In genomic region chr6:150275489-150275888, GRCh38 we compare ENCODE assay signal across 34 cellular contexts.
"Had no signal": no experiment of that assay in that cellular context is flagged by ENCODE, and none has a peak within 500 bp of the region (broad histone marks: within the 10 kb centered on the region; RNA-seq: fewer than 3 reads in every experiment).

No MANE protein-coding gene starts in this region.

- DNase-seq: activated B cell treated with CpG ODN at 0.5 μM for 24 hours; activated CD4-positive, alpha-beta memory T cell treated with anti-CD3 and anti-CD28 coated beads for 36 hours; activated CD4-positive, alpha-beta T cell treated with anti-CD3 and anti-CD28 coated beads for 4 hours; activated CD4-positive, alpha-beta T cell treated with anti-CD3 and anti-CD28 coated beads, Interleukin-2, amount 50 U/mL, for 1 hour; activated CD4-positive, CD25-positive, alpha-beta regulatory T cell treated with anti-CD3 and anti-CD28 coated beads, Interleukin-2, amount 50 U/mL, for 72 hours; activated CD8-positive, alpha-beta memory T cell treated with anti-CD3 and anti-CD28 coated beads for 24 hours; activated CD8-positive, alpha-beta memory T cell treated with anti-CD3 and anti-CD28 coated beads, Interleukin-2, amount 10 ng/mL, durations not matched to agents 7 days and 5 days; activated CD8-positive, alpha-beta memory T cell treated with anti-CD3 and anti-CD28 coated beads, Interleukin-2, amount 50 U/mL, for 48 hours; activated effector memory CD4-positive, alpha-beta T cell treated with Interleukin-2 at 50 U/mL for 16 hours; activated naive CD4-positive, alpha-beta T cell treated with anti-CD3 and anti-CD28 coated beads, Interleukin-2, amount 10 ng/mL, durations not matched to agents 7 days and 5 days; activated naive CD8-positive, alpha-beta T cell treated with anti-CD3 and anti-CD28 coated beads, Interleukin-2, amount 50 U/mL, for 24 hours; activated T-cell treated with anti-CD3 and anti-CD28 coated beads, Interleukin-2, amount 50 U/mL, for 48 hours; anterior cingulate cortex; caudate nucleus; NCI-H1105; NCI-H1417 treated with DMSO at 0.1 percent for 48 hours; NCI-H1930; NCI-H2081 treated with DMSO at 0.1 percent for 48 hours; NCI-H226; NCI-H446 treated with DMSO at 0.1 percent for 48 hours; NCI-H524; PC-3; Peyer's patch; RPMI8226; SHP77 treated with DMSO at 0.1 percent for 48 hours; T-helper 1 cell; T-helper 2 cell; T-helper 9 cell had no signal

- H3K36me3 ChIP-seq: Peyer's patch, SJSA1 had no signal

- H3K9me3 Mint-ChIP-seq: activated B cell treated with CpG ODN at 0.5 μM for 24 hours; activated CD4-positive, alpha-beta memory T cell treated with anti-CD3 and anti-CD28 coated beads for 36 hours; activated naive CD4-positive, alpha-beta T cell treated with anti-CD3 and anti-CD28 coated beads, Interleukin-2, amount 10 ng/mL, durations not matched to agents 7 days and 5 days; activated naive CD8-positive, alpha-beta T cell treated with anti-CD3 and anti-CD28 coated beads, Interleukin-2, amount 50 U/mL, for 24 hours had no signal

- FAIRE-seq: bronchial epithelial cell had no signal

- H3K27me3 ChIP-seq: Peyer's patch, SJSA1 had no signal

- H3K4me1 Mint-ChIP-seq: activated B cell treated with CpG ODN at 0.5 μM for 24 hours; activated naive CD4-positive, alpha-beta T cell treated with anti-CD3 and anti-CD28 coated beads, Interleukin-2, amount 10 ng/mL, durations not matched to agents 7 days and 5 days; activated naive CD8-positive, alpha-beta T cell treated with anti-CD3 and anti-CD28 coated beads, Interleukin-2, amount 50 U/mL, for 24 hours had no signal

- H3K4me3 Mint-ChIP-seq: activated B cell treated with CpG ODN at 0.5 μM for 24 hours; activated CD4-positive, alpha-beta memory T cell treated with anti-CD3 and anti-CD28 coated beads for 36 hours; activated CD8-positive, alpha-beta memory T cell treated with anti-CD3 and anti-CD28 coated beads, Interleukin-2, amount 10 ng/mL, durations not matched to agents 7 days and 5 days; activated naive CD4-positive, alpha-beta T cell treated with anti-CD3 and anti-CD28 coated beads, Interleukin-2, amount 10 ng/mL, durations not matched to agents 7 days and 5 days; activated naive CD8-positive, alpha-beta T cell; activated naive CD8-positive, alpha-beta T cell treated with anti-CD3 and anti-CD28 coated beads, Interleukin-2, amount 50 U/mL, for 24 hours had no signal

- H3K27ac ChIP-seq: Peyer's patch, SJSA1, VCaP had no signal

- H3K36me3 Mint-ChIP-seq: activated CD4-positive, alpha-beta memory T cell treated with anti-CD3 and anti-CD28 coated beads for 36 hours; activated CD8-positive, alpha-beta memory T cell treated with anti-CD3 and anti-CD28 coated beads, Interleukin-2, amount 10 ng/mL, durations not matched to agents 7 days and 5 days; activated naive CD4-positive, alpha-beta T cell treated with anti-CD3 and anti-CD28 coated beads, Interleukin-2, amount 10 ng/mL, durations not matched to agents 7 days and 5 days; activated naive CD8-positive, alpha-beta T cell; brain had no signal

- H3K4me3 ChIP-seq: Peyer's patch, SJSA1 had no signal

- H3K9me3 ChIP-seq: Peyer's patch, SJSA1 had no signal

- H3K27ac Mint-ChIP-seq: activated B cell treated with CpG ODN at 0.5 μM for 24 hours; activated CD4-positive, alpha-beta memory T cell treated with anti-CD3 and anti-CD28 coated beads for 36 hours; activated CD8-positive, alpha-beta memory T cell treated with anti-CD3 and anti-CD28 coated beads, Interleukin-2, amount 10 ng/mL, durations not matched to agents 7 days and 5 days; activated naive CD4-positive, alpha-beta T cell treated with anti-CD3 and anti-CD28 coated beads, Interleukin-2, amount 10 ng/mL, durations not matched to agents 7 days and 5 days; activated naive CD8-positive, alpha-beta T cell; activated naive CD8-positive, alpha-beta T cell treated with anti-CD3 and anti-CD28 coated beads, Interleukin-2, amount 50 U/mL, for 24 hours had no signal

- H3K4me1 ChIP-seq: Peyer's patch, SJSA1 had no signal

- ATAC-seq: activated CD8-positive, alpha-beta memory T cell treated with anti-CD3 and anti-CD28 coated beads, Interleukin-2, amount 10 ng/mL, durations not matched to agents 7 days and 5 days; activated naive CD8-positive, alpha-beta T cell treated with anti-CD3 and anti-CD28 coated beads, Interleukin-2, amount 50 U/mL, for 24 hours; PC-3; SK-N-SH treated with all-trans-retinoic acid at 6 μM for 48 hours had no signal
